Comparison of ENCODE assay signal across 24 cellular contexts in the genomic region with DNA sequence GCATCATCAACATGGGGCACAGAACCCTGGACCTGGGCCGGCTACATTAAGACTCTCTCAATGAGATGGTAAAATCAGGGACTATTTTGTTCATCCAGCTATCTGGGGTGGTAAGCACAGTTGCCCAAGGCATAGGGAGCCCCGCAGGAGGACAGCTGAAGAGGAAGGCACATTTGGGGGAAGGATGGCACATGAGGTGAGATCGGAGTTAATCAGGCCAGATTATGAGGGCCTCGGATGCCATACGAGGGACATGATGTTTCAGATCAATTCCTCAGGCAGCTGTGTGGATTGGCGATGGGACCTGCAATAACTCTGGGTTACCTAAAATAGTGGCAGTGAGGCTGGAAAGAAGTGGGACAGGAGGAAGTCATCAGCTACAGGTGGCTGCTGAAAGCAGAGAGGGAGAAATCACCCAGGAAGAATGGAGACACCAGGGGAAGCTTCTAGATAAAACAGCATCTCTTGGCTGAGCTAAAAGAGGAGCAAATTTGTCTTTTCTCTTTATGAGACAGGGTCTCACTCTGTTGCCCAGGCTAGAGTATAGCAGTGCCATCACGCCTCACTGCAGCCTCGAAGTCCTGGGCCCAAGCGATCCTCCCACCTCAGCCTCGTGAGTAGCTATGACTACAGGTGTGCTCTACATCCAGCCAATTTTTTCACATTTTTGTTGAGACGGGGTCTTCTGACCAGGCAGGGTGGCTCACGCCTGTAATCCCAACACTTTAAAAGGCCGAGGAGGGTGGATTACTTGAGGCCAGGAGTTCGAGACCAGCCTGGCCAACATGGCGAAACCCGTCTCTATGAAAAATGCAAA. TPM values are rescaled to one million over a fixed set of nuclear protein-coding genes. Genes with fewer than 3 reads are reported as not detected.
DNase-seq lines count a peak whose midpoint lies in the region; ATAC-seq and TF ChIP-seq lines count a peak whose summit lies in the region.
"Had no signal": no experiment of that assay in that cellular context is flagged by ENCODE, and none has a peak within 500 bp of the region (broad histone marks: within the 10 kb centered on the region; RNA-seq: fewer than 3 reads in every experiment).

No MANE protein-coding gene starts in this region.

- H3K9me3 Mint-ChIP-seq in effector memory CD8-positive, alpha-beta T cell = no peaks in the 10 kb centered on the region

- H3K9me3 ChIP-seq in right atrium auricular region (no peaks in the 10 kb centered on the region), heart right ventricle (no peaks in the 10 kb centered on the region), stomach (no peaks in the 10 kb centered on the region)
- H3K9me3 ChIP-seq: gastrocnemius medialis, pancreas, tibial nerve had no signal

- H3K36me3 ChIP-seq in right atrium auricular region = peaks cover 48% of the 10 kb centered on the region
- H3K36me3 ChIP-seq in heart right ventricle = peaks cover 0 to 60% (median 19%) of the 10 kb centered on the region in 9 donors
- peaks cover 23 to 55% (median 52%) of the 10 kb centered on the region in 4 donors for H3K36me3 ChIP-seq in stomach
- H3K36me3 ChIP-seq: pancreas had no signal

- no peak for TF ChIP-seq CTCF in right atrium auricular region (IDR thresholded peaks at IDR 0.05)
- TF ChIP-seq CTCF in heart right ventricle (IDR thresholded peaks at IDR 0.05) = no peak
- TF ChIP-seq CTCF in stomach (IDR thresholded peaks at IDR 0.05) = no peak

- H3K27ac Mint-ChIP-seq in effector memory CD8-positive, alpha-beta T cell = peak overlapping the region; percentile 11 to 97
- H3K27ac Mint-ChIP-seq: B cell had no signal

- H3K4me1 ChIP-seq in right atrium auricular region = no peaks in the 10 kb centered on the region
- H3K4me1 ChIP-seq in heart right ventricle = peaks cover 3 to 10% (median 6%) of the 10 kb centered on the region in 9 donors
- peaks cover 9 to 15% (median 10%) of the 10 kb centered on the region in 4 donors for H3K4me1 ChIP-seq in stomach

- intact Hi-C loops in heart right ventricle (cut with DNase I) = loop anchor here in 4 of 10 donors (5.0 to 10.0 kb wide), 2 partner anchors 307 to 310 kb away; no protein-coding TSS in a partner anchor
- intact Hi-C loops in stomach (cut with DNase I; ENCODE audit: low total_unique reads) = loop anchor here (10.0 kb wide), 1 partner anchor 307 kb away; no protein-coding TSS in a partner anchor

- no peak for TF ChIP-seq EP300 in stomach (IDR thresholded peaks at IDR 0.05)

- 91 to 93% methylated on average over 16 of the region's 16 CpGs for WGBS in heart right ventricle, 2 donors
- 84 to 94% (median 93%) methylated on average over 16 of the region's 16 CpGs for WGBS in stomach, 5 donors

- ATAC-seq in heart right ventricle = no peak
- no peak for ATAC-seq in effector memory CD8-positive, alpha-beta T cell (replicated peaks)
- ATAC-seq: esophagus mucosa; gastrocnemius medialis; naive thymus-derived CD4-positive, alpha-beta T cell; pancreas; stimulated activated naive CD8-positive, alpha-beta T cell treated with anti-CD3 and anti-CD28 coated beads, Interleukin-15, Interleukin-2, amounts not matched to agents 100 U/mL and 50 U/mL, for 24 hours had no signal

- H3K36me3 Mint-ChIP-seq in effector memory CD8-positive, alpha-beta T cell (ENCODE audit: insufficient read depth) = peaks cover 73% of the 10 kb centered on the region

- no peak overlapping the region for H3K4me3 Mint-ChIP-seq in effector memory CD8-positive, alpha-beta T cell
- H3K4me3 Mint-ChIP-seq: B cell; naive thymus-derived CD4-positive, alpha-beta T cell had no signal

- no peaks in the 10 kb centered on the region for H3K27me3 Mint-ChIP-seq in effector memory CD8-positive, alpha-beta T cell
- H3K27me3 Mint-ChIP-seq: B cell had no signal

- H3K4me1 Mint-ChIP-seq in effector memory CD8-positive, alpha-beta T cell (ENCODE audit: low read depth in 2 of 2) = peaks cover 15 to 29% of the 10 kb centered on the region in 2 donors

- DNase-seq in DMS 273 (lab: John Stamatoyannopoulos, UW; ENCODE audit: unreplicated experiment) = peak; percentile 47
- DNase-seq in DMS 273 treated with DMSO at 0.1 percent for 48 hours (lab: John Stamatoyannopoulos, UW) = no peak
- peak; percentile 28 for DNase-seq in right atrium auricular region (ENCODE audit: low spot score)
- DNase-seq in heart right ventricle = no peak
- no peak for DNase-seq in effector memory CD8-positive, alpha-beta T cell
- no peak for DNase-seq in stomach
- DNase-seq in kidney tubule cell (ENCODE audit: low spot score) = no peak
- DNase-seq in SK-N-DZ (ENCODE audit: low spot score) = no peak
- DNase-seq: activated CD4-positive, alpha-beta T cell treated with anti-CD3 and anti-CD28 coated beads for 4 hours; caudate nucleus; gastrocnemius medialis; HCEC 1CT; mammary epithelial cell; NCI-H1694 treated with DMSO at 0.1 percent for 48 hours; NCI-H226; pancreas; RPMI8226; stimulated activated CD4-positive, alpha-beta T cell treated with anti-CD3 and anti-CD28 coated beads, Interleukin-1b, Interleukin-23, amount 100 ng/mL, for 48 hours; stimulated activated naive CD8-positive, alpha-beta T cell treated with anti-CD3 and anti-CD28 coated beads, Interleukin-15, Interleukin-2, amounts not matched to agents 100 U/mL and 50 U/mL, for 24 hours had no signal

- no peak overlapping the region for H3K27ac ChIP-seq in right atrium auricular region
- no peak overlapping the region for H3K27ac ChIP-seq in heart right ventricle
- no peak overlapping the region for H3K27ac ChIP-seq in stomach
- H3K27ac ChIP-seq: 22Rv1, gastrocnemius medialis, pancreas, tibial nerve had no signal

- H3K4me3 ChIP-seq in right atrium auricular region (no peak overlapping the region), heart right ventricle (no peak overlapping the region), stomach (no peak overlapping the region)
- H3K4me3 ChIP-seq: gastrocnemius medialis, pancreas, tibial nerve had no signal

- TF ChIP-seq POLR2A in stomach (IDR thresholded peaks at IDR 0.05) = no peak

- no peaks in the 10 kb centered on the region for H3K27me3 ChIP-seq in right atrium auricular region
- no peaks in the 10 kb centered on the region for H3K27me3 ChIP-seq in heart right ventricle
- no peaks in the 10 kb centered on the region for H3K27me3 ChIP-seq in stomach
- H3K27me3 ChIP-seq: gastrocnemius medialis, pancreas, tibial nerve had no signal

RNA-seq across cellular contexts. Expression of gene TOMM20, which starts 21.1 kb away (rescaled TPM):
- total RNA-seq in right atrium auricular region (10 to 100 TPM; 70.2 to 83.5 TPM), heart right ventricle (100 to 1,000 TPM in 3 of 10 donors, 10 to 100 TPM in 7; 85.0 to 113 (median 94.6) TPM), stomach (100 to 1,000 TPM in 1 of 5 donors, 10 to 100 TPM in 4; 21.4 to 145 (median 51.9) TPM)
- polyA plus RNA-seq in heart right ventricle (10 to 100 TPM; 40.0 to 54.4 TPM), stomach (100 to 1,000 TPM in 1 of 3 donors, 10 to 100 TPM in 2; 63.4 to 102 (median 72.9) TPM)
- 160 and 181 TPM in 2 replicates for polyA plus RNA-seq in SK-N-DZ (2014; cell fraction: cytosol; rRNA removed)
- polyA plus RNA-seq in SK-N-DZ (2014; cell fraction: nucleus; rRNA removed) = 60.2 and 62.0 TPM in 2 replicates

RNA-seq across cellular contexts. Expression of gene RBM34, which starts 53.5 kb away (rescaled TPM):
- 10 to 100 TPM; 33.5 to 43.7 TPM for total RNA-seq in right atrium auricular region
- 10 to 100 TPM; 41.5 to 61.6 (median 50.4) TPM for total RNA-seq in heart right ventricle
- polyA plus RNA-seq in heart right ventricle = 100 to 1,000 TPM in 1 of 2 donors, 10 to 100 TPM in 1; 67.0 to 139 TPM
- 10 to 100 TPM in 3 of 5 donors, 1 to 10 TPM in 1, not detected in 1; 9.8 to 56.7 (median 22.1) TPM for total RNA-seq in stomach
- 10 to 100 TPM; 60.9 to 79.7 (median 67.7) TPM for polyA plus RNA-seq in stomach
- polyA plus RNA-seq in SK-N-DZ (2014; cell fraction: cytosol; rRNA removed) = 62.2 and 128 TPM in 2 replicates
- 54.2 and 66.8 TPM in 2 replicates for polyA plus RNA-seq in SK-N-DZ (2014; cell fraction: nucleus; rRNA removed)

Comparison
In these comparisons a context has a peak if more than half of its experiments do, and no peak if none do; other contexts are left out.
1. DNase-seq: peak in DMS 273 (single experiment) and right atrium auricular region (single experiment); none in DMS 273 treated with DMSO at 0.1 percent for 48 hours (single experiment), heart right ventricle (0 of 2), effector memory CD8-positive, alpha-beta T cell (0 of 3), stomach (single experiment), kidney tubule cell (single experiment) and SK-N-DZ (single experiment).